Comparison of ENCODE assay signal across 1 cellular context in the genomic region with DNA sequence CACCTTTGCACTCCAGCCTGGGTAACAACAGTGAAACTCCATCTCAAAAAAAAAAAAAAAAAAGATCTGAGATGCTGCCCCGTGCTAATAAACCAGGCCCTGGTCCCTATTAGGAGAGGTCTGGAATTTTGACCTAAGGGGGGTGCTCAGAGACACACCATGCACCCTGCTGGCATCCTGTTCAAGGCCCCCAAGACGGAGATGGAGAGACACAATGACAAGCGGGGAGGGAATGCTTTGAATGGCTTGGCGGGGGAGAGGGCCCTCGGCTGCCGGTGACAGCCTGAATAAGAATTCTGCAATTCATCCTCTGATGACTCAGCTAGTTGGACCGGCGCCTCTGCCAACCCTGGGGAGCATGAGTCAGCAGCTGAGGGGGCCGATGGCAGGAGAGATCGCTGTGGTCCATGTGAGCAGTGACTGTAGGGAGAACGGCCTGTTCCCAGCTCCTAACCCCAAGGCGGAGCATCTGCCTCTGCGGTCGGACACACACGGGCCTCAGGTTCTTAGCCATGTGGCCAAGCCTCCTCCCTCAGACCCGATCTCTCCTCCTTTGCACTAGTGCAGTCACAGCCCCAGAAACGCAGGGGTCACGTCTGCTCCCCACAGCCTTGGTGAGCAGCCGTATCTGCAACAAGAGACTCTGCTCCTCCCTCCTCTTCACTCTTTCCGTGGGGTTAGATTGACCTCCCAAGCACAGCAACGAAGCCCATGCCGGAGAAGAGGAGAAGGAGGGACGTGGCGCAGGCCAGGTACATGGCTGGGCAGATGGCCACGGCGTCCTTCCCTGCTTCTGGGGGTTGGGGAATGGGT.
TF ChIP-seq lines count a peak whose summit lies in the region.

No MANE protein-coding gene starts in this region.

TF ChIP-seq in WTC11, 78 proteins besides CTCF, POLR2A, EP300 and RAD21 (continued from another document):
- TF ChIP-seq ZBTB21 (CRISPR knock-in tag; IDR thresholded peaks at IDR 0.05; ENCODE audit: borderline replicate concordance), result no peak
- TF ChIP-seq RORB (CRISPR knock-in tag; IDR thresholded peaks at IDR 0.05), result no peak
- TF ChIP-seq GTF2I (CRISPR knock-in tag; conservative IDR thresholded peaks at IDR 0.05), result no peak
- no peak for TF ChIP-seq KAT7 (CRISPR knock-in tag; IDR thresholded peaks at IDR 0.05; ENCODE audit: borderline replicate concordance)
- TF ChIP-seq, protein P1, sequence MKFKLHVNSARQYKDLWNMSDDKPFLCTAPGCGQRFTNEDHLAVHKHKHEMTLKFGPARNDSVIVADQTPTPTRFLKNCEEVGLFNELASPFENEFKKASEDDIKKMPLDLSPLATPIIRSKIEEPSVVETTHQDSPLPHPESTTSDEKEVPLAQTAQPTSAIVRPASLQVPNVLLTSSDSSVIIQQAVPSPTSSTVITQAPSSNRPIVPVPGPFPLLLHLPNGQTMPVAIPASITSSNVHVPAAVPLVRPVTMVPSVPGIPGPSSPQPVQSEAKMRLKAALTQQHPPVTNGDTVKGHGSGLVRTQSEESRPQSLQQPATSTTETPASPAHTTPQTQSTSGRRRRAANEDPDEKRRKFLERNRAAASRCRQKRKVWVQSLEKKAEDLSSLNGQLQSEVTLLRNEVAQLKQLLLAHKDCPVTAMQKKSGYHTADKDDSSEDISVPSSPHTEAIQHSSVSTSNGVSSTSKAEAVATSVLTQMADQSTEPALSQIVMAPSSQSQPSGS (CRISPR knock-in tag; IDR thresholded peaks at IDR 0.05; ENCODE audit: borderline replicate concordance, low read depth), result no peak
